8 cellular contexts compared by ENCODE assay signal in the genomic region with DNA sequence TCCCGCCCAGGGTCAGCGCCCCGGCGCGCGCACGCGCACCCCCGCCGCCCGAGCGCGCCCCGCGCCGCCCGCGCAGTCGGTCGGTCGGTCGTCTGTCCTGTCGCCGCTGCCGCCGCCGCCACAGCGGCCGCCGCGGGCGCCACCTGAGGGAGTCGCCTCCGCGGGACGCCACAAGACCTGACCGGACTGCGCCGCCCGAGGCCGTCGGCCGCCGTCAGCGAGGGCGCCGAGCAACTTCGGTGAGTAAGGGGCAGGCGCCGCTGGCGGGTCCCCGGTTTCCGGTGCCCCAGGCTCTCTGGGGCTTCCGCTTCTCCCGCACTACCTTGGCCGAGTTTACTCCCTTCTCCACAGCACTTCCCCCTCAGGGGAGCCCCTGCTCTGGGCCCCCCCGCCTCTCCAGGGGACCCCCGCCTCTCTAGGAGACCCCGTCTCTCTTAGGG. TPM values are rescaled to one million over a fixed set of nuclear protein-coding genes. Genes with fewer than 3 reads are reported as not detected.
A peak's percentile ranks its signal among the peaks of the same experiment; 100 is the strongest.
DNase-seq lines count a peak whose midpoint lies in the region; ATAC-seq and TF ChIP-seq lines count a peak whose summit lies in the region.

No MANE protein-coding gene starts in this region.

- H3K4me1 ChIP-seq in naive thymus-derived CD4-positive, alpha-beta T cell (ENCODE audit: control insufficient read depth in 2 of 2, insufficient read depth in 2 of 2, low read length in 2 of 2): peaks cover 29 to 48% of the 10 kb centered on the region in 2 donors
- H3K4me1 ChIP-seq in transverse colon: peaks cover 15 to 73% (median 47%) of the 10 kb centered on the region in 4 donors

- H3K9me3 ChIP-seq in SU-DHL-6 (ENCODE audit: insufficient read depth, low read length): no peaks in the 10 kb centered on the region
- no peaks in the 10 kb centered on the region for H3K9me3 ChIP-seq in naive thymus-derived CD4-positive, alpha-beta T cell (ENCODE audit: control insufficient read depth in 2 of 3, low read length in 3 of 3)
- no peaks in the 10 kb centered on the region for H3K9me3 ChIP-seq in transverse colon

- in situ Hi-C loops in transverse colon (cut with MboI; ENCODE audit: low pct_ligation_motif_present in 1 of 4, low pct_unique_long_range_greater_than_20kb in 1 of 4, low sequenced_read_pairs in 3 of 4): no loop called here

- peak overlapping the region; percentile 88 to 97 (median 93) for H3K27ac Mint-ChIP-seq in naive thymus-derived CD4-positive, alpha-beta T cell

- peak overlapping the region; percentile 91 to 99 (median 94) for H3K4me3 Mint-ChIP-seq in naive thymus-derived CD4-positive, alpha-beta T cell

- 0 out of 2 replicates have a peak, but pooled peaks cover 6% of the 10 kb centered on the region for H3F3A ChIP-seq in SU-DHL-6 (ENCODE audit: insufficient read depth)

- peak overlapping the region; percentile 92 for H3K4me2 ChIP-seq in SU-DHL-6 (ENCODE audit: low read depth, low read length, poor library complexity, severe bottlenecking)

- DNase-seq in coronary artery (ENCODE audit: low spot score) (no peak), transverse colon (no peak), OCI-M2 (lab: John Stamatoyannopoulos, UW; ENCODE audit: unreplicated experiment) (no peak)
- peak in 2 of 9 donors; percentile 55 to 67 for DNase-seq in naive thymus-derived CD4-positive, alpha-beta T cell
- DNase-seq in activated effector memory CD4-positive, alpha-beta T cell treated with Interleukin-2 at 50 U/mL for 16 hours: no peak

- peak; percentile 5 for ATAC-seq in GM18858 (IDR thresholded peaks at IDR 0.05; ENCODE audit: unreplicated experiment)
- peak; percentile 21 for ATAC-seq in HG02973 (IDR thresholded peaks at IDR 0.05; ENCODE audit: unreplicated experiment)
- ATAC-seq in naive thymus-derived CD4-positive, alpha-beta T cell: peak; percentile 7

- H3K36me3 ChIP-seq in SU-DHL-6 (ENCODE audit: low read length) (no peaks in the 10 kb centered on the region), transverse colon (no peaks in the 10 kb centered on the region)
- H3K36me3 ChIP-seq in naive thymus-derived CD4-positive, alpha-beta T cell (ENCODE audit: control insufficient read depth in 2 of 3, insufficient read depth in 3 of 3, low read length in 3 of 3): no peaks in the 10 kb centered on the region

- peak overlapping the region; percentile 92 for H3K4me3 ChIP-seq in SU-DHL-6 (ENCODE audit: insufficient read depth, low read length, poor library complexity, severe bottlenecking)
- H3K4me3 ChIP-seq in coronary artery: peak overlapping the region; percentile 93
- H3K4me3 ChIP-seq in naive thymus-derived CD4-positive, alpha-beta T cell (ENCODE audit: low read length): peak overlapping the region; percentile 86
- H3K4me3 ChIP-seq in transverse colon: peak overlapping the region; percentile 81 to 99 (median 91)

- no peak for TF ChIP-seq CTCF in SU-DHL-6 (IDR thresholded peaks at IDR 0.05; ENCODE audit: insufficient read depth, low read length, poor library complexity, severe bottlenecking)
- no peak for TF ChIP-seq CTCF in coronary artery (IDR thresholded peaks at IDR 0.05)
- no peak for TF ChIP-seq CTCF in transverse colon (IDR thresholded peaks at IDR 0.05)

- H3K9me3 Mint-ChIP-seq in naive thymus-derived CD4-positive, alpha-beta T cell: no peaks in the 10 kb centered on the region

- no peaks in the 10 kb centered on the region for H3K9me2 ChIP-seq in SU-DHL-6 (replicated peaks; ENCODE audit: insufficient read depth, low read length)

- H3K4me1 Mint-ChIP-seq in naive thymus-derived CD4-positive, alpha-beta T cell: peaks cover 43 to 52% (median 48%) of the 10 kb centered on the region in 7 donors

- no peaks in the 10 kb centered on the region for H3K27me3 Mint-ChIP-seq in naive thymus-derived CD4-positive, alpha-beta T cell

- POLR2A ChIA-PET in naive thymus-derived CD4-positive, alpha-beta T cell (lab: Charles Lee): interaction anchor here (0.6 to 2.3 kb wide), 13 partner anchors 10 to 479 kb away, joined by 3 to 12 read pairs (median 4); a partner anchor contains a TSS

- no peak for TF ChIP-seq EP300 in transverse colon (IDR thresholded peaks at IDR 0.05; ENCODE audit: low read depth)

- H3K27ac ChIP-seq in SU-DHL-6 (ENCODE audit: low read depth, low read length) (peak overlapping the region; percentile 72), coronary artery (peak overlapping the region; percentile 87 to 91), transverse colon (peak overlapping the region; percentile 89 to 96 (median 92))
- H3K27ac ChIP-seq in naive thymus-derived CD4-positive, alpha-beta T cell (ENCODE audit: low read depth, low read length): peak overlapping the region; percentile 88

- TF ChIP-seq POLR2A in transverse colon (IDR thresholded peaks at IDR 0.05): no peak

- peak overlapping the region; percentile 99 for H3K9ac ChIP-seq in SU-DHL-6 (ENCODE audit: low read length)

- 0% methylated on average over 8 of the region's 59 CpGs; no CpG with 5 or more reads in 1 of the 2 donors for WGBS in transverse colon (ENCODE audit: low coverage in 1 of 2), 2 donors

- H4K20me1 ChIP-seq in SU-DHL-6 (ENCODE audit: low read depth, low read length): no peaks in the 10 kb centered on the region

- CTCF ChIA-PET in naive thymus-derived CD4-positive, alpha-beta T cell (lab: Charles Lee): interaction anchor here (1.2 kb wide), 1 partner anchor 21 kb away, joined by 4 read pairs; no protein-coding TSS in a partner anchor

- H3K27me3 ChIP-seq in SU-DHL-6 (ENCODE audit: low read length) (no peaks in the 10 kb centered on the region), transverse colon (no peaks in the 10 kb centered on the region)
- no peaks in the 10 kb centered on the region for H3K27me3 ChIP-seq in naive thymus-derived CD4-positive, alpha-beta T cell (ENCODE audit: control insufficient read depth in 2 of 2, insufficient read depth in 2 of 2, low read length in 2 of 2)

- peaks cover 0 to 10% (median 0%) of the 10 kb centered on the region in 5 donors for H3K36me3 Mint-ChIP-seq in naive thymus-derived CD4-positive, alpha-beta T cell

- peaks cover 50% of the 10 kb centered on the region for H3K79me2 ChIP-seq in SU-DHL-6 (ENCODE audit: insufficient read depth, low read length)

- intact Hi-C loops in naive thymus-derived CD4-positive, alpha-beta T cell (cut with micrococcal nuclease): loop anchor here (1.0 to 5.0 kb wide), 11 partner anchors 9 to 276 kb away; a partner anchor contains a TSS
- intact Hi-C loops in transverse colon (cut with DNase I; ENCODE audit: low total_unique reads): no loop called here

- peak overlapping the region; percentile 71 for H2AFZ ChIP-seq in SU-DHL-6 (ENCODE audit: low read depth, low read length, severe bottlenecking)

RNA-seq across cellular contexts. Expression of a gene that starts 19.6 kb away (rescaled TPM):
- 100 to 1,000 TPM in 4 of 5 experiments, 10 to 100 TPM in 1; 97.9 to 123 (median 116) TPM for total RNA-seq in naive thymus-derived CD4-positive, alpha-beta T cell
- polyA plus RNA-seq in naive thymus-derived CD4-positive, alpha-beta T cell: 10 to 100 TPM; 11.3 to 25.7 TPM
- 100 to 1,000 TPM in 1 of 4 donors, 10 to 100 TPM in 3; 45.6 to 102 (median 65.7) TPM for total RNA-seq in transverse colon
